In genomic region chr2:166106431-166107015, GRCh38 we compare ENCODE assay signal across 8 cellular contexts. TPM values are rescaled to one million over a fixed set of nuclear protein-coding genes. Genes with fewer than 3 reads are reported as not detected.
DNase-seq lines count a peak whose midpoint lies in the region; ATAC-seq and TF ChIP-seq lines count a peak whose summit lies in the region.

No MANE protein-coding gene starts in this region.

- H3K27me3 ChIP-seq in GM23338 (ENCODE audit: insufficient read depth): no peaks in the 10 kb centered on the region

- no peaks in the 10 kb centered on the region for H4K20me1 ChIP-seq in GM23338 (replicated peaks; ENCODE audit: insufficient read depth)

- TF ChIP-seq CTCF in AG09309 (IDR thresholded peaks at IDR 0.05; ENCODE audit: control insufficient read depth, insufficient read depth, low read depth, low read length, missing control alignments): peak; percentile 19
- peak; percentile 72 to 94 for TF ChIP-seq CTCF in GM23338 (conservative IDR thresholded peaks at IDR 0.05; ENCODE audit: low read depth in 2 of 2)
- peak; percentile 79 for TF ChIP-seq CTCF in fibroblast of pulmonary artery (IDR thresholded peaks at IDR 0.05; ENCODE audit: low read length, missing control alignments)

- DNase-seq in AG09309 (ENCODE audit: low read depth): no peak
- peak; percentile 76 for DNase-seq in GM23338 (ENCODE audit: low spot score)
- DNase-seq in NCI-H524 treated with DMSO at 0.1 percent for 48 hours (lab: John Stamatoyannopoulos, UW): peak; percentile 73
- DNase-seq in fibroblast of pulmonary artery (ENCODE audit: low read depth): peak; percentile 73
- DNase-seq in NCI-H187 (lab: John Stamatoyannopoulos, UW): no peak
- DNase-seq in NCI-H226: no peak
- no peak for DNase-seq in 8988T
- DNase-seq in caudate nucleus (lab: John Stamatoyannopoulos, UW): no peak

- no peaks in the 10 kb centered on the region for H3K36me3 ChIP-seq in GM23338 (ENCODE audit: insufficient read depth)

- H3K9me2 ChIP-seq in GM23338 (ENCODE audit: insufficient read depth): no peaks in the 10 kb centered on the region

- H3F3A ChIP-seq in GM23338 (replicated peaks; ENCODE audit: low read depth): no peaks in the 10 kb centered on the region

- no peaks in the 10 kb centered on the region for H3K4me1 ChIP-seq in GM23338 (ENCODE audit: insufficient read depth)

- H3K4me1 Mint-ChIP-seq in GM23338: no peaks in the 10 kb centered on the region; the same call in 2 of the 3 replicates

- H3K9me3 Mint-ChIP-seq in GM23338: no peaks in the 10 kb centered on the region

- peak; percentile 94 for ATAC-seq in GM23338

- H3K4me2 ChIP-seq in GM23338: no peak overlapping the region

- H3K4me3 ChIP-seq in AG09309 (ENCODE audit: control insufficient read depth, low read depth, low read length): no peak overlapping the region
- H3K4me3 ChIP-seq in GM23338: no peak overlapping the region
- no peak overlapping the region for H3K4me3 ChIP-seq in fibroblast of pulmonary artery (replicated peaks; ENCODE audit: low read depth, low read length)

- H3K27ac Mint-ChIP-seq in GM23338: no peak overlapping the region

- H2AFZ ChIP-seq in GM23338: peak overlapping the region; percentile 81

- H3K27ac ChIP-seq in GM23338 (ENCODE audit: low read depth) (no peak overlapping the region), caudate nucleus (ENCODE audit: low read depth, low read length) (no peak overlapping the region)

- no peak overlapping the region for H3K4me3 Mint-ChIP-seq in GM23338

- H3K79me2 ChIP-seq in GM23338 (replicated peaks; ENCODE audit: insufficient read depth): no peaks in the 10 kb centered on the region

- peaks cover 10% of the 10 kb centered on the region for H3K27me3 Mint-ChIP-seq in GM23338 (ENCODE audit: insufficient read depth, low read depth, poor library complexity)

- no peaks in the 10 kb centered on the region for H3K36me3 Mint-ChIP-seq in GM23338 (ENCODE audit: low read depth)

TF ChIP-seq in GM23338, 12 proteins besides CTCF, POLR2A, EP300 and RAD21:
- no peak for TF ChIP-seq POLR2AphosphoS5 (IDR thresholded peaks at IDR 0.05; ENCODE audit: low read depth)
- TF ChIP-seq ZNF114 (CRISPR knock-in tag; IDR thresholded peaks at IDR 0.05): no peak
- TF ChIP-seq, protein P1, sequence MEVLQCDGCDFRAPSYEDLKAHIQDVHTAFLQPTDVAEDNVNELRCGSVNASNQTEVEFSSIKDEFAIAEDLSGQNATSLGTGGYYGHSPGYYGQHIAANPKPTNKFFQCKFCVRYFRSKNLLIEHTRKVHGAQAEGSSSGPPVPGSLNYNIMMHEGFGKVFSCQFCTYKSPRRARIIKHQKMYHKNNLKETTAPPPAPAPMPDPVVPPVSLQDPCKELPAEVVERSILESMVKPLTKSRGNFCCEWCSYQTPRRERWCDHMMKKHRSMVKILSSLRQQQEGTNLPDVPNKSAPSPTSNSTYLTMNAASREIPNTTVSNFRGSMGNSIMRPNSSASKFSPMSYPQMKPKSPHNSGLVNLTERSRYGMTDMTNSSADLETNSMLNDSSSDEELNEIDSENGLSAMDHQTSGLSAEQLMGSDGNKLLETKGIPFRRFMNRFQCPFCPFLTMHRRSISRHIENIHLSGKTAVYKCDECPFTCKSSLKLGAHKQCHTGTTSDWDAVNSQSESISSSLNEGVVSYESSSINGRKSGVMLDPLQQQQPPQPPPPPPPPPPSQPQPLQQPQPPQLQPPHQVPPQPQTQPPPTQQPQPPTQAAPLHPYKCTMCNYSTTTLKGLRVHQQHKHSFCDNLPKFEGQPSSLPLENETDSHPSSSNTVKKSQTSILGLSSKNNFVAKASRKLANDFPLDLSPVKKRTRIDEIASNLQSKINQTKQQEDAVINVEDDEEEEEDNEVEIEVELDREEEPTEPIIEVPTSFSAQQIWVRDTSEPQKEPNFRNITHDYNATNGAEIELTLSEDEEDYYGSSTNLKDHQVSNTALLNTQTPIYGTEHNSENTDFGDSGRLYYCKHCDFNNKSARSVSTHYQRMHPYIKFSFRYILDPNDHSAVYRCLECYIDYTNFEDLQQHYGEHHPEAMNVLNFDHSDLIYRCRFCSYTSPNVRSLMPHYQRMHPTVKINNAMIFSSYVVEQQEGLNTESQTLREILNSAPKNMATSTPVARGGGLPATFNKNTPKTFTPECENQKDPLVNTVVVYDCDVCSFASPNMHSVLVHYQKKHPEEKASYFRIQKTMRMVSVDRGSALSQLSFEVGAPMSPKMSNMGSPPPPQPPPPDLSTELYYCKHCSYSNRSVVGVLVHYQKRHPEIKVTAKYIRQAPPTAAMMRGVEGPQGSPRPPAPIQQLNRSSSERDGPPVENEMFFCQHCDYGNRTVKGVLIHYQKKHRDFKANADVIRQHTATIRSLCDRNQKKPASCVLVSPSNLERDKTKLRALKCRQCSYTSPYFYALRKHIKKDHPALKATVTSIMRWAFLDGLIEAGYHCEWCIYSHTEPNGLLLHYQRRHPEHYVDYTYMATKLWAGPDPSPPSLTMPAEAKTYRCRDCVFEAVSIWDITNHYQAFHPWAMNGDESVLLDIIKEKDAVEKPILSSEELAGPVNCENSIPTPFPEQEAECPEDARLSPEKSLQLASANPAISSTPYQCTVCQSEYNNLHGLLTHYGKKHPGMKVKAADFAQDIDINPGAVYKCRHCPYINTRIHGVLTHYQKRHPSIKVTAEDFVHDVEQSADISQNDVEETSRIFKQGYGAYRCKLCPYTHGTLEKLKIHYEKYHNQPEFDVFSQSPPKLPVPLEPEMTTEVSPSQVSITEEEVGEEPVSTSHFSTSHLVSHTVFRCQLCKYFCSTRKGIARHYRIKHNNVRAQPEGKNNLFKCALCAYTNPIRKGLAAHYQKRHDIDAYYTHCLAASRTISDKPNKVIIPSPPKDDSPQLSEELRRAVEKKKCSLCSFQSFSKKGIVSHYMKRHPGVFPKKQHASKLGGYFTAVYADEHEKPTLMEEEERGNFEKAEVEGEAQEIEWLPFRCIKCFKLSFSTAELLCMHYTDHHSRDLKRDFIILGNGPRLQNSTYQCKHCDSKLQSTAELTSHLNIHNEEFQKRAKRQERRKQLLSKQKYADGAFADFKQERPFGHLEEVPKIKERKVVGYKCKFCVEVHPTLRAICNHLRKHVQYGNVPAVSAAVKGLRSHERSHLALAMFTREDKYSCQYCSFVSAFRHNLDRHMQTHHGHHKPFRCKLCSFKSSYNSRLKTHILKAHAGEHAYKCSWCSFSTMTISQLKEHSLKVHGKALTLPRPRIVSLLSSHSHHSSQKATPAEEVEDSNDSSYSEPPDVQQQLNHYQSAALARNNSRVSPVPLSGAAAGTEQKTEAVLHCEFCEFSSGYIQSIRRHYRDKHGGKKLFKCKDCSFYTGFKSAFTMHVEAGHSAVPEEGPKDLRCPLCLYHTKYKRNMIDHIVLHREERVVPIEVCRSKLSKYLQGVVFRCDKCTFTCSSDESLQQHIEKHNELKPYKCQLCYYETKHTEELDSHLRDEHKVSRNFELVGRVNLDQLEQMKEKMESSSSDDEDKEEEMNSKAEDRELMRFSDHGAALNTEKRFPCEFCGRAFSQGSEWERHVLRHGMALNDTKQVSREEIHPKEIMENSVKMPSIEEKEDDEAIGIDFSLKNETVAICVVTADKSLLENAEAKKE (CRISPR knock-in tag; IDR thresholded peaks at IDR 0.05): no peak
- no peak for TF ChIP-seq JUNB (IDR thresholded peaks at IDR 0.05; ENCODE audit: unreplicated experiment)
- TF ChIP-seq ETS1 (IDR thresholded peaks at IDR 0.05): no peak
- no peak for TF ChIP-seq STAT1 (IDR thresholded peaks at IDR 0.05; ENCODE audit: unreplicated experiment)

RNA-seq across cellular contexts. Expression of gene SCN1A, which starts 21.3 kb away (rescaled TPM):
- total RNA-seq in GM23338 (2014; rRNA removed; shearing (Covaris generic)): 1.2 and 2.1 TPM in 2 replicates
- 0.92 and 1.3 TPM in 2 replicates for polyA plus RNA-seq in GM23338 (2016; fragmentation: Nextera tagmentation; extraction: Ambion mirVana)

Comparison
In these comparisons a context has a peak if more than half of its experiments do, and no peak if none do; other contexts are left out.
1. DNase-seq: peak in GM23338 (single experiment), NCI-H524 treated with DMSO at 0.1 percent for 48 hours (single experiment) and fibroblast of pulmonary artery (single experiment); none in AG09309 (single experiment), NCI-H187 (0 of 2), NCI-H226 (single experiment), 8988T (single experiment) and caudate nucleus (0 of 61).
2. CTCF ChIP-seq: peak in every context shown above with its lines; median percentile 83 in GM23338; 79 in fibroblast of pulmonary artery; 19 in AG09309.